28 cellular contexts compared by ENCODE assay signal in the genomic region with DNA sequence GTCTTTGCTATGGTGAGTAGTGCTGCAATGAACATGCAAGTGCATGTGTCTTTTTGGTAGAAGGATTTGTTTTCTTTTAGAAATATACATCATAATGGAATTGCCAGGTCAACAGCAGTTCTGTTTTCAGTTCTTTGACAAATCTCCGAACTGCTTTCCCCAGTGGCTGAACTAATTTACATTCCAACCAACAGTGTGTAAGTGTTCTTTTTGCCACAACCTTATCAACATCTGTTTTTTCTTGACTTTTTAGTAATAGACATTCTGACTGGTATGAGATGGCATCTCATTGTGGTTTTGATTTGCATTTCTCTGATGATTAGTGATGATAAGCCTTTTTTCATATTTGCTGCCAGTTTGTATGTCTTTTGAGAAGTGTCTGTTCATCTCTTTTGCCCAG.
"Had no signal": no experiment of that assay in that cellular context is flagged by ENCODE, and none has a peak within 500 bp of the region (broad histone marks: within the 10 kb centered on the region; RNA-seq: fewer than 3 reads in every experiment).

No MANE protein-coding gene starts in this region.

- H3K27me3 ChIP-seq: neural progenitor cell, ovary, right lobe of liver, sigmoid colon, stomach, thyroid gland, tibial nerve, upper lobe of left lung, vagina had no signal

- H3K27me3 Mint-ChIP-seq: progenitor cell of endocrine pancreas; stimulated activated naive B cell treated with anti-CD40 and anti-IgM and Interleukin-4, amounts not matched to agents 10 μg/mL and 1 μg/mL and 100 μg/mL, for 72 hours; stimulated activated naive CD8-positive, alpha-beta T cell treated with anti-CD3 and anti-CD28 coated beads, Interleukin-15, Interleukin-2, amounts not matched to agents 100 ng/mL and 50 ng/mL, for 24 hours had no signal

- H3K4me3 Mint-ChIP-seq: nephron; neural progenitor cell; stimulated activated effector memory CD8-positive, alpha-beta T cell treated with anti-CD3 and anti-CD28 coated beads, Interleukin-12 subunit alpha, Interleukin-12 subunit beta, amount 100 ng/mL, for 72 hours; stimulated activated naive B cell treated with anti-CD40 and anti-IgM and Interleukin-4, amounts not matched to agents 10 μg/mL and 1 μg/mL and 100 μg/mL, for 72 hours; stimulated activated naive CD8-positive, alpha-beta T cell treated with anti-CD3 and anti-CD28 coated beads, Interleukin-15, Interleukin-2, amounts not matched to agents 100 ng/mL and 50 ng/mL, for 24 hours had no signal

- DNase-seq: occipital lobe; ovary; posterior cingulate gyrus; psoas muscle; right cardiac atrium; right lobe of liver; sigmoid colon; small intestine; stimulated activated CD4-positive, alpha-beta T cell treated with anti-CD3 and anti-CD28 coated beads, Interleukin-15, amount 100 ng/mL, for 24 hours; stimulated activated CD4-positive, alpha-beta T cell treated with anti-CD3 and anti-CD28 coated beads, Interleukin-2, amount 100 ng/mL, for 24 hours; stimulated activated CD4-positive, alpha-beta T cell treated with anti-CD3 and anti-CD28 coated beads, Interleukin-2, amount 100 ng/mL, for 48 hours; stimulated activated CD4-positive, alpha-beta T cell treated with anti-CD3 and anti-CD28 coated beads, Interleukin-4, amount 100 ng/mL, for 24 hours; stimulated activated naive B cell treated with anti-CD40 and anti-IgM and Interleukin-4, amounts not matched to agents 10 μg/mL and 1 μg/mL and 100 μg/mL, for 72 hours; stimulated activated naive CD4-positive, alpha-beta T cell treated with Interleukin-2 at 50 U/mL for 16 hours; stomach; thyroid gland; trophoblast cell; upper lobe of left lung had no signal

- H3K27ac Mint-ChIP-seq: nephron; neural progenitor cell; progenitor cell of endocrine pancreas; stimulated activated effector memory CD8-positive, alpha-beta T cell treated with anti-CD3 and anti-CD28 coated beads, Interleukin-12 subunit alpha, Interleukin-12 subunit beta, amount 100 ng/mL, for 72 hours; stimulated activated naive B cell treated with anti-CD40 and anti-IgM and Interleukin-4, amounts not matched to agents 10 μg/mL and 1 μg/mL and 100 μg/mL, for 72 hours; stimulated activated naive CD8-positive, alpha-beta T cell treated with anti-CD3 and anti-CD28 coated beads, Interleukin-15, Interleukin-2, amounts not matched to agents 100 ng/mL and 50 ng/mL, for 24 hours had no signal

- H3K4me1 ChIP-seq: neural progenitor cell, parathyroid adenoma, psoas muscle, right lobe of liver, sigmoid colon, stomach, thyroid gland, tibial nerve, upper lobe of left lung, vagina had no signal

- H3K9me3 ChIP-seq: ovary, right lobe of liver, thoracic aorta, thyroid gland, upper lobe of left lung, vagina had no signal

- H3K4me3 ChIP-seq: neural progenitor cell, ovary, psoas muscle, right lobe of liver, sigmoid colon, stomach, thoracic aorta, thyroid gland, tibial nerve, upper lobe of left lung, vagina had no signal

- H3K79me2 ChIP-seq: parathyroid adenoma had no signal

- H3K36me3 Mint-ChIP-seq: neural progenitor cell; stimulated activated effector memory CD8-positive, alpha-beta T cell treated with anti-CD3 and anti-CD28 coated beads, Interleukin-12 subunit alpha, Interleukin-12 subunit beta, amount 100 ng/mL, for 72 hours; stimulated activated naive B cell treated with anti-CD40 and anti-IgM and Interleukin-4, amounts not matched to agents 10 μg/mL and 1 μg/mL and 100 μg/mL, for 72 hours had no signal

- H3K4me2 ChIP-seq: neural progenitor cell had no signal

- H3K27ac ChIP-seq: neural progenitor cell, ovary, parathyroid adenoma, psoas muscle, right lobe of liver, sigmoid colon, stomach, thoracic aorta, thyroid gland, tibial nerve, upper lobe of left lung, vagina had no signal

- H2AFZ ChIP-seq: neural progenitor cell, parathyroid adenoma had no signal

- H3K9ac ChIP-seq: neural progenitor cell, parathyroid adenoma had no signal

- FAIRE-seq: small intestine, urothelium cell line had no signal

- ATAC-seq: psoas muscle; right cardiac atrium; right lobe of liver; stimulated activated effector memory CD8-positive, alpha-beta T cell treated with anti-CD3 and anti-CD28 coated beads, Interleukin-12 subunit alpha, Interleukin-12 subunit beta, amount 100 ng/mL, for 72 hours; stimulated activated naive B cell treated with anti-CD40 and anti-IgM and Interleukin-4, amounts not matched to agents 10 μg/mL and 1 μg/mL and 100 μg/mL, for 72 hours had no signal

- H3K4me1 Mint-ChIP-seq: nephron; neural progenitor cell; stimulated activated effector memory CD8-positive, alpha-beta T cell treated with anti-CD3 and anti-CD28 coated beads, Interleukin-12 subunit alpha, Interleukin-12 subunit beta, amount 100 ng/mL, for 72 hours; stimulated activated naive B cell treated with anti-CD40 and anti-IgM and Interleukin-4, amounts not matched to agents 10 μg/mL and 1 μg/mL and 100 μg/mL, for 72 hours had no signal

- H3K36me3 ChIP-seq: neural progenitor cell, ovary, right lobe of liver, sigmoid colon, stomach, thoracic aorta, thyroid gland, tibial nerve, upper lobe of left lung, vagina had no signal
